ENCODE assay signal across 20 cellular contexts in the genomic region with DNA sequence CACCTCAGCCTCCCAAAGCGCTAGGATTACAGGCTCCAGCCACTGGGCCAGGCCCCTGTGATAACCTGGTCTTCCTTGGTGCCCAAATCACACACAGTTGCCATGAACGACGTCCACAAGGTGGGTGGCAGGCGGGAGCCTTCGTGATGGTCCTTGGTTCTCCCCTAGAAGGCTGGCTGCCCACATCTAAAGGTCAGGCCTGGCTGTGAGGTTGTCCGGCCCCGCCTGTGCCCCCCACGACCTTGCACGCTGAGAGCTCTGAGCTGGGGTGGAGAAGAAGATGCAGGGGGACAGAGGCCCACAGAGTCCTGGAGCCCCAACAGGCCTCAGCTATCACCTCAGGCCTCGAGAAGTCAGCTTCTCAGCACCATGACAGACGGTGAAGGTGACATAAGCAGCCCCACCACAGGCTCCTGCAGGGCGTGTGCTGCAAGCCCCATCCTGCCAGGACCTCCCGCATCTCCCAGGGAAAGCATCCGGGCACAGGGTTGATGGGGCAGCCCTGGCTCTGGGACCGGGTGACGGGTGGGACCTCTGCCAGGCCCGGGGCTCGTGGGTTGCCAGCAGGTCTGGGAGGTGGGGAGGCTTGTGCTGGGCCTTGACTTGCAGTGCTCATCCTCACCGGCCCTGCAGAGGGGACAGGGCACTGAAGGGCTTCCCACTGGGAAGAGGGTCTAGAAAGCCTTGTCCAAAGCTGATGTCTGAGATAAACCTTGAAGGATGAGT.
"Had no signal": no experiment of that assay in that cellular context is flagged by ENCODE, and none has a peak within 500 bp of the region (broad histone marks: within the 10 kb centered on the region; RNA-seq: fewer than 3 reads in every experiment).

No MANE protein-coding gene starts in this region.

- FAIRE-seq: small intestine, TTC549 had no signal

- ATAC-seq: activated T-cell treated with anti-CD3 and anti-CD28 coated beads, Interleukin-2, amount 50 U/mL, for 4 hours; mucosa of descending colon; stimulated activated naive CD8-positive, alpha-beta T cell treated with anti-CD3 and anti-CD28 coated beads, Interleukin-15, amount 100 ng/mL, for 72 hours had no signal

- H3K4me1 ChIP-seq: lower lobe of right lung, right lobe of liver, suprapubic skin, upper lobe of left lung had no signal

- H3K4me2 ChIP-seq: hepatocyte had no signal

- H3K27me3 ChIP-seq: hepatocyte, right lobe of liver, suprapubic skin, upper lobe of left lung had no signal

- H3K9me3 ChIP-seq: lower lobe of right lung, mucosa of descending colon, right lobe of liver, suprapubic skin, upper lobe of left lung had no signal

- H3K4me3 ChIP-seq: hepatocyte, lower lobe of right lung, mucosa of descending colon, right lobe of liver, suprapubic skin, upper lobe of left lung had no signal

- H2AFZ ChIP-seq: hepatocyte had no signal

- H3K36me3 ChIP-seq: lower lobe of right lung, right lobe of liver, suprapubic skin, upper lobe of left lung had no signal

- DNase-seq: activated CD4-positive, alpha-beta T cell treated with anti-CD3 and anti-CD28 coated beads for 1 hour; activated CD8-positive, alpha-beta memory T cell treated with anti-CD3 and anti-CD28 coated beads, Interleukin-2, amount 50 U/mL, for 48 hours; activated naive CD4-positive, alpha-beta T cell treated with Interleukin-2 at 50 U/mL for 16 hours; activated naive CD8-positive, alpha-beta T cell treated with anti-CD3 and anti-CD28 coated beads, Interleukin-2, amount 10 ng/mL, durations not matched to agents 7 days and 5 days; activated T-cell treated with anti-CD3 and anti-CD28 coated beads, Interleukin-2, amount 50 U/mL, for 4 hours; amniotic stem cell; erythroblast; foreskin fibroblast; lower lobe of right lung; mesendoderm; mucosa of descending colon; right lobe of liver; small intestine; stimulated activated CD4-positive, alpha-beta T cell treated with anti-CD3 and anti-CD28 coated beads, Interleukin-2, amount 100 ng/mL, for 24 hours; stimulated activated naive CD8-positive, alpha-beta T cell treated with anti-CD3 and anti-CD28 coated beads, Interleukin-15, amount 100 ng/mL, for 72 hours; T-helper 1 cell had no signal

- H3K79me2 ChIP-seq: hepatocyte had no signal

- H3K27ac ChIP-seq: hepatocyte, lower lobe of right lung, right lobe of liver, suprapubic skin, upper lobe of left lung had no signal
